Comparison of ENCODE assay signal across 7 cellular contexts in genomic region chr1:11653101-11653601, GRCh38. TPM values are rescaled to one million over a fixed set of nuclear protein-coding genes. Genes with fewer than 3 reads are reported as not detected.
A peak's percentile ranks its signal among the peaks of the same experiment; 100 is the strongest.
DNase-seq lines count a peak whose midpoint lies in the region; ATAC-seq, FAIRE-seq and TF ChIP-seq lines count a peak whose summit lies in the region.
"Had no signal": no experiment of that assay in that cellular context is flagged by ENCODE, and none has a peak within 500 bp of the region (broad histone marks: within the 10 kb centered on the region; RNA-seq: fewer than 3 reads in every experiment).

No MANE protein-coding gene starts in this region.

- peak; percentile 31 for DNase-seq in ELF-1 (ENCODE audit: low read depth, low spot score)
- no peak for DNase-seq in T-cell
- peak; percentile 93 for DNase-seq in HepG2 (ENCODE audit: low spot score)
- DNase-seq in tibial artery = no peak
- DNase-seq in activated CD4-positive, alpha-beta T cell treated with anti-CD3 and anti-CD28 coated beads for 48 hours = no peak

- 0 out of 4 replicates have a peak, but pooled peaks of 1 of the 2 experiments have one; percentile 32 for TF ChIP-seq EP300 in HepG2 (IDR thresholded peaks at IDR 0.05; ENCODE audit: low read depth in 2 of 2, low read length in 2 of 2)
- TF ChIP-seq EP300 in HepG2 (CRISPR knock-in tag; IDR thresholded peaks at IDR 0.05; ENCODE audit: borderline replicate concordance) = no peak

- H3K4me1 ChIP-seq in HepG2 (ENCODE audit: insufficient read depth, low read length) (peaks cover 69% of the 10 kb centered on the region), tibial artery (peaks cover 0 to 55% (median 41%) of the 10 kb centered on the region in 4 donors)

- no peaks in the 10 kb centered on the region for H3K36me3 Mint-ChIP-seq in T-cell

- no peaks in the 10 kb centered on the region for H3K27me3 Mint-ChIP-seq in T-cell

- H4K20me1 ChIP-seq in HepG2 (ENCODE audit: insufficient read depth, low read length) = peaks cover 8% of the 10 kb centered on the region

- in situ Hi-C loops in HepG2 (cut with HindIII; ENCODE audit: extremely low pct_ligation_motif_present, low pct_unique_long_range_greater_than_20kb) = no loop called here

- H3K4me3 ChIP-seq in HepG2 (replicated peaks in 1 of 3; ENCODE audit: insufficient read depth in 1 of 3, low read depth in 2 of 3, low read length in 3 of 3) = peak overlapping the region; percentile 81 to 89 (median 85)
- no peak overlapping the region for H3K4me3 ChIP-seq in tibial artery

- BruUV-seq in HepG2 (replicated peaks; lab: Mats Ljungman, UMichigan) = no TSS peak

- H3K4me3 Mint-ChIP-seq in T-cell = peak overlapping the region; percentile 50 to 75 (median 54)

- CTCF ChIA-PET in T-cell (lab: Charles Lee) (interaction anchor here (0.6 to 5.6 kb wide), 3 partner anchors 23 to 67 kb away, joined by 3 to 56 read pairs (median 3); no protein-coding TSS in a partner anchor), HepG2 (lab: Yijun Ruan, JAX; ENCODE audit: low intra/inter-chr PET ratio, low total read pairs) (interaction anchor here (1.0 kb wide), 1 partner anchor 67 kb away, joined by 4 read pairs; no protein-coding TSS in a partner anchor)

- H3K9ac ChIP-seq in HepG2 (ENCODE audit: insufficient read depth, low read depth, low read length) = peak overlapping the region; percentile 83

- H3K9me3 ChIP-seq in HepG2 (ENCODE audit: low read length) (no peaks in the 10 kb centered on the region), tibial artery (no peaks in the 10 kb centered on the region)

- peak overlapping the region; percentile 84 for H3K4me2 ChIP-seq in HepG2 (ENCODE audit: low read depth, low read length)

- H3K27ac Mint-ChIP-seq in T-cell = peak overlapping the region in 1 of 2 donors; percentile 55

- POLR2A ChIA-PET in T-cell (lab: Charles Lee) = interaction anchor here in 1 of 2 donors (0.6 kb wide), 1 partner anchor 496 kb away, joined by 4 read pairs; no protein-coding TSS in a partner anchor
- POLR2A ChIA-PET in HepG2 (lab: Yijun Ruan, JAX) = interaction anchor here (0.6 to 4.0 kb wide), 21 partner anchors 8 to 577 kb away, joined by 3 to 45 read pairs (median 4); partner anchors contain the start of genes AGTRAP, DISP3, EXOSC10 and FBXO6

- H3K36me3 ChIP-seq in HepG2 (replicated peaks in 1 of 2; ENCODE audit: control insufficient read depth in 1 of 2, insufficient read depth in 2 of 2, low read length in 2 of 2) (peaks cover 2 to 11% of the 10 kb centered on the region in 2 experiments; a peak in 3 of 5 replicates), tibial artery (peaks cover 0 to 2% (median 0%) of the 10 kb centered on the region in 3 donors)

- FAIRE-seq in HepG2 (lab: Jason Lieb, UNC) = peak; percentile 85
- FAIRE-seq: endothelial cell of umbilical vein had no signal

- ATAC-seq in T-cell (replicated peaks in 1 of 4) = no peak
- peak; percentile 90 for ATAC-seq in HepG2
- ATAC-seq in GM19455 (IDR thresholded peaks at IDR 0.05; ENCODE audit: unreplicated experiment) = no peak

- WGBS in HepG2 (ENCODE audit: low lambda C conversion rate) = 2% methylated on average over 9 of the region's 12 CpGs

- H3K27me3 ChIP-seq in HepG2 (ENCODE audit: control insufficient read depth in 1 of 2, insufficient read depth in 2 of 2, low read length in 2 of 2) (no peaks in the 10 kb centered on the region), tibial artery (peaks cover 0 to 27% of the 10 kb centered on the region in 2 donors)

- TF ChIP-seq POLR2A in HepG2 (IDR thresholded peaks at IDR 0.05; ENCODE audit: insufficient read depth in 1 of 2, low read depth in 2 of 2, low read length in 2 of 2) = peak; percentile 46 to 52; a peak in 2 of 4 replicates

- peaks cover 20% of the 10 kb centered on the region for H3K79me2 ChIP-seq in HepG2 (ENCODE audit: insufficient read depth, low read length)

- peaks cover 30 to 47% (median 42%) of the 10 kb centered on the region in 3 donors for H3K4me1 Mint-ChIP-seq in T-cell

- TF ChIP-seq CTCF in HepG2 (CRISPR knock-in tag; IDR thresholded peaks at IDR 0.05) (peak; percentile 66), tibial artery (IDR thresholded peaks at IDR 0.05) (no peak)

- H2AFZ ChIP-seq in HepG2 (ENCODE audit: low read length) = no peak overlapping the region

- intact Hi-C loops in HepG2 (cut with micrococcal nuclease; ENCODE audit: unreplicated experiment) (loop anchor here (5.0 kb wide), 2 partner anchors 64 to 149 kb away; no protein-coding TSS in a partner anchor), tibial artery (cut with DNase I; ENCODE audit: low total_unique reads) (loop anchor here (10.0 kb wide), 1 partner anchor 152 kb away; the partner anchor contains the start of genes CLCN6 and MTHFR)

- H3K9me3 Mint-ChIP-seq in T-cell = no peaks in the 10 kb centered on the region

- peak; percentile 27; the same call in 1 of the 2 replicates for TF ChIP-seq RAD21 in HepG2 (CRISPR knock-in tag; IDR thresholded peaks at IDR 0.05)

- H3K27ac ChIP-seq in HepG2 (ENCODE audit: extremely low read length, insufficient read depth, low read length) = peak overlapping the region; percentile 74
- H3K27ac ChIP-seq in tibial artery = no peak overlapping the region

RNA-seq across cellular contexts. Expression of gene FBXO2, which starts 1.1 kb away (rescaled TPM):
- total RNA-seq in T-cell (1 to 10 TPM; 4.7 to 8.4 (median 6.3) TPM), HepG2 (2016; rRNA removed; fragmentation: Illumina TruSeq; extraction: Trizol) (112 and 118 TPM in 2 replicates)
- total RNA-seq in HepG2 (2016; cell fraction: cytosol; rRNA removed; fragmentation: Illumina TruSeq; extraction: Trizol; ENCODE audit: low read depth) = 24.1 and 26.6 TPM in 2 replicates
- 117 and 122 TPM in 2 replicates for total RNA-seq in HepG2 (2016; cell fraction: insoluble cytoplasmic fraction; rRNA removed; fragmentation: Illumina TruSeq; extraction: Trizol)
- 42.0 and 46.9 TPM in 2 replicates for total RNA-seq in HepG2 (2016; cell fraction: membrane; rRNA removed; fragmentation: Illumina TruSeq; extraction: Trizol)
- 44.1 and 50.6 TPM in 2 replicates for total RNA-seq in HepG2 (2016; cell fraction: nucleus; rRNA removed; fragmentation: Illumina TruSeq; extraction: Trizol)
- 79.1 and 79.3 TPM in 2 replicates for polyA plus RNA-seq in HepG2 (2011; rRNA removed)
- 111 and 159 TPM in 2 replicates for polyA plus RNA-seq in HepG2 (2011; cell fraction: cytosol; rRNA removed)
- 117 and 119 TPM in 2 replicates for polyA plus RNA-seq in HepG2 (2011; cell fraction: nucleus; rRNA removed)
- 56.3 and 79.3 TPM in 2 replicates for polyA plus RNA-seq in HepG2 (2012)
- polyA plus RNA-seq in HepG2 (2016; cell fraction: cytosol; fragmentation: Illumina TruSeq; extraction: Trizol; ENCODE audit: low read depth) = 32.5 and 36.0 TPM in 2 replicates
- 190 and 198 TPM in 2 replicates for polyA plus RNA-seq in HepG2 (2016; cell fraction: insoluble cytoplasmic fraction; fragmentation: Illumina TruSeq; extraction: Trizol; ENCODE audit: low read depth)
- 55.6 and 59.6 TPM in 2 replicates for polyA plus RNA-seq in HepG2 (2016; cell fraction: membrane; fragmentation: Illumina TruSeq; extraction: Trizol; ENCODE audit: low read depth)
- polyA plus RNA-seq in HepG2 (2016; cell fraction: nucleus; fragmentation: Illumina TruSeq; extraction: Trizol; ENCODE audit: insufficient read depth, low read depth) = 151 and 157 TPM in 2 replicates
- 7.8 and 69.7 TPM in 2 replicates for polyA minus RNA-seq in HepG2 (2011; rRNA and poly(A)+ RNA removed; ENCODE audit: low replicate concordance)
- polyA minus RNA-seq in HepG2 (2011; cell fraction: cytosol; rRNA and poly(A)+ RNA removed) = 28.6 and 33.3 TPM in 2 replicates
- polyA minus RNA-seq in HepG2 (2011; cell fraction: nucleus; rRNA and poly(A)+ RNA removed) = 16.7 and 18.5 TPM in 2 replicates

RNA-seq across cellular contexts. Expression of gene FBXO44, which starts 1.5 kb away (rescaled TPM):
- total RNA-seq in T-cell (10 to 100 TPM; 46.7 to 64.5 (median 54.3) TPM), HepG2 (2016; rRNA removed; fragmentation: Illumina TruSeq; extraction: Trizol) (13.4 and 22.4 TPM in 2 replicates)
- total RNA-seq in HepG2 (2016; cell fraction: cytosol; rRNA removed; fragmentation: Illumina TruSeq; extraction: Trizol; ENCODE audit: low read depth) = 8.3 and 9.2 TPM in 2 replicates
- 13.9 and 21.3 TPM in 2 replicates for total RNA-seq in HepG2 (2016; cell fraction: insoluble cytoplasmic fraction; rRNA removed; fragmentation: Illumina TruSeq; extraction: Trizol)
- 11.8 and 12.2 TPM in 2 replicates for total RNA-seq in HepG2 (2016; cell fraction: membrane; rRNA removed; fragmentation: Illumina TruSeq; extraction: Trizol)
- total RNA-seq in HepG2 (2016; cell fraction: nucleus; rRNA removed; fragmentation: Illumina TruSeq; extraction: Trizol) = 27.2 and 30.0 TPM in 2 replicates
- 27.9 and 31.2 TPM in 2 replicates for polyA plus RNA-seq in HepG2 (2011; rRNA removed)
- polyA plus RNA-seq in HepG2 (2011; cell fraction: cytosol; rRNA removed) = 15.5 and 22.9 TPM in 2 replicates
- 216 and 281 TPM in 2 replicates for polyA plus RNA-seq in HepG2 (2011; cell fraction: nucleus; rRNA removed)
- polyA plus RNA-seq in HepG2 (2012) = 14.5 and 21.6 TPM in 2 replicates
- polyA plus RNA-seq in HepG2 (2016; cell fraction: cytosol; fragmentation: Illumina TruSeq; extraction: Trizol; ENCODE audit: low read depth) = 6.4 and 7.6 TPM in 2 replicates
- polyA plus RNA-seq in HepG2 (2016; cell fraction: insoluble cytoplasmic fraction; fragmentation: Illumina TruSeq; extraction: Trizol; ENCODE audit: low read depth) = 16.6 and 20.5 TPM in 2 replicates
- 10.7 and 11.0 TPM in 2 replicates for polyA plus RNA-seq in HepG2 (2016; cell fraction: membrane; fragmentation: Illumina TruSeq; extraction: Trizol; ENCODE audit: low read depth)
- polyA plus RNA-seq in HepG2 (2016; cell fraction: nucleus; fragmentation: Illumina TruSeq; extraction: Trizol; ENCODE audit: insufficient read depth, low read depth) = 63.3 and 73.9 TPM in 2 replicates
- polyA minus RNA-seq in HepG2 (2011; rRNA and poly(A)+ RNA removed; ENCODE audit: low replicate concordance) = 6.4 and 37.9 TPM in 2 replicates
- 5.6 and 11.0 TPM in 2 replicates for polyA minus RNA-seq in HepG2 (2011; cell fraction: cytosol; rRNA and poly(A)+ RNA removed)
- 63.7 and 77.4 TPM in 2 replicates for polyA minus RNA-seq in HepG2 (2011; cell fraction: nucleus; rRNA and poly(A)+ RNA removed)

RNA-seq across cellular contexts. Expression of gene FBXO6, which starts 10.8 kb away (rescaled TPM):
- total RNA-seq in T-cell (1 to 10 TPM; 2.6 to 7.8 (median 6.0) TPM), HepG2 (2016; rRNA removed; fragmentation: Illumina TruSeq; extraction: Trizol) (10.0 and 10.7 TPM in 2 replicates)
- 21.0 and 25.0 TPM in 2 replicates for total RNA-seq in HepG2 (2016; cell fraction: cytosol; rRNA removed; fragmentation: Illumina TruSeq; extraction: Trizol; ENCODE audit: low read depth)
- total RNA-seq in HepG2 (2016; cell fraction: insoluble cytoplasmic fraction; rRNA removed; fragmentation: Illumina TruSeq; extraction: Trizol) = 8.7 and 9.5 TPM in 2 replicates
- 20.2 and 24.8 TPM in 2 replicates for total RNA-seq in HepG2 (2016; cell fraction: membrane; rRNA removed; fragmentation: Illumina TruSeq; extraction: Trizol)
- 4.0 and 5.2 TPM in 2 replicates for total RNA-seq in HepG2 (2016; cell fraction: nucleus; rRNA removed; fragmentation: Illumina TruSeq; extraction: Trizol)
- 8.0 and 8.1 TPM in 2 replicates for polyA plus RNA-seq in HepG2 (2011; rRNA removed)
- 7.1 and 10.5 TPM in 2 replicates for polyA plus RNA-seq in HepG2 (2011; cell fraction: cytosol; rRNA removed)
- 3.5 and 4.5 TPM in 2 replicates for polyA plus RNA-seq in HepG2 (2011; cell fraction: nucleus; rRNA removed)
- polyA plus RNA-seq in HepG2 (2012) = 2.1 and 2.9 TPM in 2 replicates
- 34.0 and 38.4 TPM in 2 replicates for polyA plus RNA-seq in HepG2 (2016; cell fraction: cytosol; fragmentation: Illumina TruSeq; extraction: Trizol; ENCODE audit: low read depth)
- polyA plus RNA-seq in HepG2 (2016; cell fraction: insoluble cytoplasmic fraction; fragmentation: Illumina TruSeq; extraction: Trizol; ENCODE audit: low read depth) = 11.8 and 12.6 TPM in 2 replicates
- 23.7 and 27.8 TPM in 2 replicates for polyA plus RNA-seq in HepG2 (2016; cell fraction: membrane; fragmentation: Illumina TruSeq; extraction: Trizol; ENCODE audit: low read depth)
- 9.0 and 9.5 TPM in 2 replicates for polyA plus RNA-seq in HepG2 (2016; cell fraction: nucleus; fragmentation: Illumina TruSeq; extraction: Trizol; ENCODE audit: insufficient read depth, low read depth)
- 3.3 and 10.2 TPM in 2 replicates for polyA minus RNA-seq in HepG2 (2011; rRNA and poly(A)+ RNA removed; ENCODE audit: low replicate concordance)
- polyA minus RNA-seq in HepG2 (2011; cell fraction: cytosol; rRNA and poly(A)+ RNA removed) = 2.5 and 3.6 TPM in 2 replicates
- 0.64 and 1.1 TPM in 2 replicates for polyA minus RNA-seq in HepG2 (2011; cell fraction: nucleus; rRNA and poly(A)+ RNA removed)

RNA-seq across cellular contexts. Expression of gene MAD2L2, which starts 27.8 kb away (rescaled TPM):
- 10 to 100 TPM; 22.4 to 28.5 (median 24.0) TPM for total RNA-seq in T-cell
- total RNA-seq in HepG2 (2016; rRNA removed; fragmentation: Illumina TruSeq; extraction: Trizol) = 37.6 and 53.8 TPM in 2 replicates
- 164 and 195 TPM in 2 replicates for total RNA-seq in HepG2 (2016; cell fraction: cytosol; rRNA removed; fragmentation: Illumina TruSeq; extraction: Trizol; ENCODE audit: low read depth)
- total RNA-seq in HepG2 (2016; cell fraction: insoluble cytoplasmic fraction; rRNA removed; fragmentation: Illumina TruSeq; extraction: Trizol) = 34.8 and 55.0 TPM in 2 replicates
- total RNA-seq in HepG2 (2016; cell fraction: membrane; rRNA removed; fragmentation: Illumina TruSeq; extraction: Trizol) = 127 and 152 TPM in 2 replicates
- 28.6 and 32.6 TPM in 2 replicates for total RNA-seq in HepG2 (2016; cell fraction: nucleus; rRNA removed; fragmentation: Illumina TruSeq; extraction: Trizol)
- 51.8 and 53.0 TPM in 2 replicates for polyA plus RNA-seq in HepG2 (2011; rRNA removed)
- 56.2 and 86.8 TPM in 2 replicates for polyA plus RNA-seq in HepG2 (2011; cell fraction: cytosol; rRNA removed)
- polyA plus RNA-seq in HepG2 (2011; cell fraction: nucleus; rRNA removed) = 69.0 and 73.0 TPM in 2 replicates
- 33.6 and 38.0 TPM in 2 replicates for polyA plus RNA-seq in HepG2 (2012)
- 231 and 260 TPM in 2 replicates for polyA plus RNA-seq in HepG2 (2016; cell fraction: cytosol; fragmentation: Illumina TruSeq; extraction: Trizol; ENCODE audit: low read depth)
- polyA plus RNA-seq in HepG2 (2016; cell fraction: insoluble cytoplasmic fraction; fragmentation: Illumina TruSeq; extraction: Trizol; ENCODE audit: low read depth) = 43.5 and 51.8 TPM in 2 replicates
- polyA plus RNA-seq in HepG2 (2016; cell fraction: membrane; fragmentation: Illumina TruSeq; extraction: Trizol; ENCODE audit: low read depth) = 147 and 163 TPM in 2 replicates
- 60.5 and 63.4 TPM in 2 replicates for polyA plus RNA-seq in HepG2 (2016; cell fraction: nucleus; fragmentation: Illumina TruSeq; extraction: Trizol; ENCODE audit: insufficient read depth, low read depth)
- polyA minus RNA-seq in HepG2 (2011; rRNA and poly(A)+ RNA removed; ENCODE audit: low replicate concordance) = 65.7 and 126 TPM in 2 replicates
- 20.8 and 24.6 TPM in 2 replicates for polyA minus RNA-seq in HepG2 (2011; cell fraction: cytosol; rRNA and poly(A)+ RNA removed)
- 15.5 and 18.3 TPM in 2 replicates for polyA minus RNA-seq in HepG2 (2011; cell fraction: nucleus; rRNA and poly(A)+ RNA removed)

RNA-seq across cellular contexts. Expression of gene DRAXIN, which starts 38.4 kb away (rescaled TPM):
- total RNA-seq in T-cell (1 to 10 TPM in 1 of 5 donors, under 1 TPM in 4; 0.18 to 2.0 (median 0.23) TPM), HepG2 (2016; rRNA removed; fragmentation: Illumina TruSeq; extraction: Trizol) (0.02 TPM in 1 of 2 replicates, not detected in the other)
- total RNA-seq in HepG2 (2016; cell fraction: cytosol; rRNA removed; fragmentation: Illumina TruSeq; extraction: Trizol; ENCODE audit: low read depth) = not detected in 2 replicates
- total RNA-seq in HepG2 (2016; cell fraction: insoluble cytoplasmic fraction; rRNA removed; fragmentation: Illumina TruSeq; extraction: Trizol) = 0.02 TPM in 1 of 2 replicates, not detected in the other
- not detected in 2 replicates for total RNA-seq in HepG2 (2016; cell fraction: membrane; rRNA removed; fragmentation: Illumina TruSeq; extraction: Trizol)
- not detected in 2 replicates for total RNA-seq in HepG2 (2016; cell fraction: nucleus; rRNA removed; fragmentation: Illumina TruSeq; extraction: Trizol)
- not detected in 2 replicates for polyA plus RNA-seq in HepG2 (2011; rRNA removed)
- under 0.01 TPM in 1 of 2 replicates, not detected in the other for polyA plus RNA-seq in HepG2 (2011; cell fraction: cytosol; rRNA removed)
- polyA plus RNA-seq in HepG2 (2011; cell fraction: nucleus; rRNA removed) = not detected in 2 replicates
- not detected in 2 replicates for polyA plus RNA-seq in HepG2 (2012)
- not detected in 2 replicates for polyA plus RNA-seq in HepG2 (2016; cell fraction: cytosol; fragmentation: Illumina TruSeq; extraction: Trizol; ENCODE audit: low read depth)
- not detected in 2 replicates for polyA plus RNA-seq in HepG2 (2016; cell fraction: insoluble cytoplasmic fraction; fragmentation: Illumina TruSeq; extraction: Trizol; ENCODE audit: low read depth)
- not detected in 2 replicates for polyA plus RNA-seq in HepG2 (2016; cell fraction: membrane; fragmentation: Illumina TruSeq; extraction: Trizol; ENCODE audit: low read depth)
- 0.05 TPM in 1 of 2 replicates, not detected in the other for polyA plus RNA-seq in HepG2 (2016; cell fraction: nucleus; fragmentation: Illumina TruSeq; extraction: Trizol; ENCODE audit: insufficient read depth, low read depth)
- 0.09 and 0.10 TPM in 2 replicates for polyA minus RNA-seq in HepG2 (2011; rRNA and poly(A)+ RNA removed; ENCODE audit: low replicate concordance)
- polyA minus RNA-seq in HepG2 (2011; cell fraction: cytosol; rRNA and poly(A)+ RNA removed) = not detected in 2 replicates
- not detected in 2 replicates for polyA minus RNA-seq in HepG2 (2011; cell fraction: nucleus; rRNA and poly(A)+ RNA removed)

Comparison
In these comparisons a context has a peak if more than half of its experiments do, and no peak if none do; other contexts are left out.
1. DNase-seq: peak in ELF-1 (single experiment) and HepG2 (single experiment); none in T-cell (0 of 34), tibial artery (0 of 2) and activated CD4-positive, alpha-beta T cell treated with anti-CD3 and anti-CD28 coated beads for 48 hours (single experiment).
2. H3K4me3 ChIP-seq: peak in HepG2 (3 of 3); none in tibial artery (0 of 2).